ENCODE assay signal across 20 cellular contexts in genomic region chr5:59272744-59273427, GRCh38.
DNase-seq lines count a peak whose midpoint lies in the region; ATAC-seq, FAIRE-seq and TF ChIP-seq lines count a peak whose summit lies in the region.
"Had no signal": no experiment of that assay in that cellular context is flagged by ENCODE, and none has a peak within 500 bp of the region (broad histone marks: within the 10 kb centered on the region; RNA-seq: fewer than 3 reads in every experiment).

No MANE protein-coding gene starts in this region.

- TF ChIP-seq CTCF in HepG2 (CRISPR knock-in tag; IDR thresholded peaks at IDR 0.05) (no peak), right lobe of liver (IDR thresholded peaks at IDR 0.05) (no peak), esophagus squamous epithelium (IDR thresholded peaks at IDR 0.05) (no peak), neural progenitor cell (IDR thresholded peaks at IDR 0.05) (no peak), vagina (IDR thresholded peaks at IDR 0.05) (no peak)

- H3K4me3 Mint-ChIP-seq in neural progenitor cell = no peak overlapping the region
- no peak overlapping the region for H3K4me3 Mint-ChIP-seq in stimulated activated naive CD8-positive, alpha-beta T cell treated with anti-CD3 and anti-CD28 coated beads, Interleukin-15, amount 100 ng/mL, for 72 hours
- H3K4me3 Mint-ChIP-seq: activated naive CD4-positive, alpha-beta T cell treated with anti-CD3 and anti-CD28 coated beads, Interleukin-2, amount 10 ng/mL, durations not matched to agents 7 days and 5 days; CD4-positive, alpha-beta memory T cell had no signal

- 60% methylated on average over 3 of the region's 3 CpGs for WGBS in HepG2 (ENCODE audit: low lambda C conversion rate)
- WGBS in right lobe of liver (ENCODE audit: insufficient coverage, low coverage, low lambda C conversion rate, missing lambda C conversion rate) = 61% methylated on average over 3 of the region's 3 CpGs
- 71 to 72% methylated on average over 3 of the region's 3 CpGs for WGBS in esophagus squamous epithelium, 2 donors

- BruUV-seq in HepG2 (replicated peaks; lab: Mats Ljungman, UMichigan) = no TSS peak

- peaks cover 20% of the 10 kb centered on the region for H3K4me1 Mint-ChIP-seq in neural progenitor cell
- peaks cover 13% of the 10 kb centered on the region for H3K4me1 Mint-ChIP-seq in stimulated activated naive CD8-positive, alpha-beta T cell treated with anti-CD3 and anti-CD28 coated beads, Interleukin-15, amount 100 ng/mL, for 72 hours

- DNase-seq in HepG2 (ENCODE audit: low spot score) = no peak
- no peak for DNase-seq in right lobe of liver
- no peak for DNase-seq in esophagus squamous epithelium (lab: John Stamatoyannopoulos, UW)
- no peak for DNase-seq in neural progenitor cell (ENCODE audit: low spot score)
- no peak for DNase-seq in vagina (ENCODE audit: extremely low spot score in 2 of 2)
- no peak for DNase-seq in stimulated activated naive CD8-positive, alpha-beta T cell treated with anti-CD3 and anti-CD28 coated beads, Interleukin-15, amount 100 ng/mL, for 72 hours
- DNase-seq in DMS79 (lab: John Stamatoyannopoulos, UW) = no peak
- DNase-seq: activated naive CD4-positive, alpha-beta T cell treated with anti-CD3 and anti-CD28 coated beads, Interleukin-2, amount 10 ng/mL, durations not matched to agents 7 days and 5 days; activated T-cell treated with anti-CD3 and anti-CD28 coated beads for 4 hours; CD4-positive, alpha-beta memory T cell; DND-41; foreskin keratinocyte; GM23248; NCI-H2029; NCI-H510A; SHP77; T-helper 1 cell; thyroid gland had no signal

- TF ChIP-seq EP300 in HepG2 (IDR thresholded peaks at IDR 0.05; ENCODE audit: low read depth in 2 of 2, low read length in 2 of 2) (no peak), HepG2 (CRISPR knock-in tag; IDR thresholded peaks at IDR 0.05; ENCODE audit: borderline replicate concordance) (no peak)

- H3K4me1 ChIP-seq in HepG2 (ENCODE audit: insufficient read depth, low read length) (no peaks in the 10 kb centered on the region), right lobe of liver (no peaks in the 10 kb centered on the region), esophagus squamous epithelium (peaks cover 0 to 25% (median 0%) of the 10 kb centered on the region in 3 donors), neural progenitor cell (peaks cover 20% of the 10 kb centered on the region), vagina (peaks cover 12% of the 10 kb centered on the region)

- POLR2A ChIA-PET in HepG2 (lab: Yijun Ruan, JAX) = no interaction called here

- in situ Hi-C loops in HepG2 (cut with HindIII; ENCODE audit: extremely low pct_ligation_motif_present, low pct_unique_long_range_greater_than_20kb) = no loop called here

- H4K20me1 ChIP-seq in HepG2 (ENCODE audit: insufficient read depth, low read length) (no peaks in the 10 kb centered on the region), neural progenitor cell (ENCODE audit: low read depth) (no peaks in the 10 kb centered on the region)

- intact Hi-C loops in HepG2 (cut with micrococcal nuclease; ENCODE audit: unreplicated experiment) (no loop called here), right lobe of liver (cut with DNase I) (no loop called here), esophagus squamous epithelium (cut with DNase I) (no loop called here), vagina (cut with DNase I) (no loop called here)

- TF ChIP-seq POLR2A in HepG2 (IDR thresholded peaks at IDR 0.05; ENCODE audit: insufficient read depth in 1 of 2, low read depth in 2 of 2, low read length in 2 of 2) (no peak), right lobe of liver (IDR thresholded peaks at IDR 0.05) (no peak), esophagus squamous epithelium (IDR thresholded peaks at IDR 0.05) (no peak), vagina (IDR thresholded peaks at IDR 0.05) (no peak)

- H3K9me3 ChIP-seq in HepG2 (ENCODE audit: low read length) (no peaks in the 10 kb centered on the region), right lobe of liver (no peaks in the 10 kb centered on the region), esophagus squamous epithelium (no peaks in the 10 kb centered on the region), neural progenitor cell (ENCODE audit: low read depth) (no peaks in the 10 kb centered on the region), vagina (no peaks in the 10 kb centered on the region)
- H3K9me3 ChIP-seq: thyroid gland had no signal

- TF ChIP-seq RAD21 in HepG2 (CRISPR knock-in tag; IDR thresholded peaks at IDR 0.05) = no peak

- no peak overlapping the region for H3K9ac ChIP-seq in HepG2 (ENCODE audit: insufficient read depth, low read depth, low read length)
- H3K9ac ChIP-seq in neural progenitor cell = no peak overlapping the region
- H3K9ac ChIP-seq: GM23248 had no signal

- H3K27ac ChIP-seq in HepG2 (ENCODE audit: extremely low read length, insufficient read depth, low read length) = no peak overlapping the region
- no peak overlapping the region for H3K27ac ChIP-seq in right lobe of liver
- H3K27ac ChIP-seq in esophagus squamous epithelium = peak overlapping the region in 3 of 4 donors; percentile 25 to 86 (median 43)
- no peak overlapping the region for H3K27ac ChIP-seq in neural progenitor cell
- no peak overlapping the region for H3K27ac ChIP-seq in vagina
- H3K27ac ChIP-seq: foreskin keratinocyte, GM23248, thyroid gland had no signal

- CTCF ChIA-PET in HepG2 (lab: Yijun Ruan, JAX; ENCODE audit: low intra/inter-chr PET ratio, low total read pairs) = no interaction called here

- H2AFZ ChIP-seq in HepG2 (ENCODE audit: low read length) (no peak overlapping the region), neural progenitor cell (replicated peaks) (peak overlapping the region; percentile 88)
- H2AFZ ChIP-seq: GM23248 had no signal

- H3K4me3 ChIP-seq in HepG2 (replicated peaks in 1 of 3; ENCODE audit: insufficient read depth in 1 of 3, low read depth in 2 of 3, low read length in 3 of 3) (no peak overlapping the region), right lobe of liver (no peak overlapping the region), esophagus squamous epithelium (peak overlapping the region in 2 of 4 donors; percentile 50 to 69), neural progenitor cell (no peak overlapping the region), vagina (peak overlapping the region; percentile 15 to 44)
- H3K4me3 ChIP-seq: GM23248, thyroid gland had no signal

- H3K27me3 ChIP-seq in HepG2 (ENCODE audit: control insufficient read depth in 1 of 2, insufficient read depth in 2 of 2, low read length in 2 of 2) (no peaks in the 10 kb centered on the region), right lobe of liver (no peaks in the 10 kb centered on the region), esophagus squamous epithelium (no peaks in the 10 kb centered on the region), neural progenitor cell (no peaks in the 10 kb centered on the region), vagina (no peaks in the 10 kb centered on the region)
- H3K27me3 ChIP-seq: foreskin keratinocyte, thyroid gland had no signal

- peaks cover 2% of the 10 kb centered on the region for H3K27me3 Mint-ChIP-seq in neural progenitor cell (ENCODE audit: insufficient read depth, low read depth)
- H3K27me3 Mint-ChIP-seq in stimulated activated naive CD8-positive, alpha-beta T cell treated with anti-CD3 and anti-CD28 coated beads, Interleukin-15, amount 100 ng/mL, for 72 hours = peaks cover 24% of the 10 kb centered on the region

- H3K36me3 ChIP-seq in HepG2 (replicated peaks in 1 of 2; ENCODE audit: control insufficient read depth in 1 of 2, insufficient read depth in 2 of 2, low read length in 2 of 2) (no peaks in the 10 kb centered on the region), right lobe of liver (no peaks in the 10 kb centered on the region), esophagus squamous epithelium (no peaks in the 10 kb centered on the region), neural progenitor cell (no peaks in the 10 kb centered on the region), vagina (no peaks in the 10 kb centered on the region)
- H3K36me3 ChIP-seq: thyroid gland had no signal

- H3K79me2 ChIP-seq in HepG2 (ENCODE audit: insufficient read depth, low read length) (no peaks in the 10 kb centered on the region), neural progenitor cell (ENCODE audit: low read depth) (no peaks in the 10 kb centered on the region)

- no peaks in the 10 kb centered on the region for H3K36me3 Mint-ChIP-seq in neural progenitor cell
- H3K36me3 Mint-ChIP-seq: activated naive CD4-positive, alpha-beta T cell treated with anti-CD3 and anti-CD28 coated beads, Interleukin-2, amount 10 ng/mL, durations not matched to agents 7 days and 5 days; CD4-positive, alpha-beta memory T cell had no signal

- FAIRE-seq in HepG2 (lab: Jason Lieb, UNC) = no peak
- FAIRE-seq: astrocyte had no signal

- H3K4me2 ChIP-seq in HepG2 (ENCODE audit: low read depth, low read length) (no peak overlapping the region), neural progenitor cell (no peak overlapping the region)

- no peak for ATAC-seq in HepG2
- ATAC-seq in right lobe of liver = no peak
- ATAC-seq in stimulated activated naive CD8-positive, alpha-beta T cell treated with anti-CD3 and anti-CD28 coated beads, Interleukin-15, amount 100 ng/mL, for 72 hours = no peak
- no peak for ATAC-seq in HG03565 (IDR thresholded peaks at IDR 0.05; ENCODE audit: unreplicated experiment)
- ATAC-seq: foreskin keratinocyte had no signal

- H3F3A ChIP-seq in neural progenitor cell (ENCODE audit: low read depth) = peaks cover 11% of the 10 kb centered on the region

- H3K27ac Mint-ChIP-seq in neural progenitor cell = no peak overlapping the region
- H3K27ac Mint-ChIP-seq in stimulated activated naive CD8-positive, alpha-beta T cell treated with anti-CD3 and anti-CD28 coated beads, Interleukin-15, amount 100 ng/mL, for 72 hours = no peak overlapping the region
- H3K27ac Mint-ChIP-seq: activated naive CD4-positive, alpha-beta T cell treated with anti-CD3 and anti-CD28 coated beads, Interleukin-2, amount 10 ng/mL, durations not matched to agents 7 days and 5 days; CD4-positive, alpha-beta memory T cell had no signal

- H3K9me3 Mint-ChIP-seq in neural progenitor cell = no peaks in the 10 kb centered on the region
- no peaks in the 10 kb centered on the region for H3K9me3 Mint-ChIP-seq in stimulated activated naive CD8-positive, alpha-beta T cell treated with anti-CD3 and anti-CD28 coated beads, Interleukin-15, amount 100 ng/mL, for 72 hours
- H3K9me3 Mint-ChIP-seq: activated naive CD4-positive, alpha-beta T cell treated with anti-CD3 and anti-CD28 coated beads, Interleukin-2, amount 10 ng/mL, durations not matched to agents 7 days and 5 days; CD4-positive, alpha-beta memory T cell had no signal

TF ChIP-seq in HepG2, 621 proteins besides CTCF, POLR2A, EP300 and RAD21:
- TF ChIP-seq CEBPB (IDR thresholded peaks at IDR 0.05; ENCODE audit: borderline replicate concordance, low read depth, low read length) (peak; percentile 43; the same call in 1 of the 2 replicates), CBFB (CRISPR knock-in tag; IDR thresholded peaks at IDR 0.05) (no peak)

Comparison
In these comparisons a context has a peak if more than half of its experiments do, and no peak if none do; other contexts are left out.
1. H3K27ac ChIP-seq: peak in esophagus squamous epithelium (3 of 4); none in HepG2 (single experiment), right lobe of liver (0 of 3), neural progenitor cell (single experiment) and vagina (single experiment).
2. H3K4me3 ChIP-seq: peak in vagina (2 of 2); none in HepG2 (0 of 3), right lobe of liver (0 of 3) and neural progenitor cell (single experiment).